ENCODE assay signal across 1 cellular context in genomic region chr9:107768224-107768623, GRCh38.
TF ChIP-seq lines count a peak whose summit lies in the region.

No MANE protein-coding gene starts in this region.

TF ChIP-seq in GM23338, 12 proteins besides CTCF, POLR2A, EP300 and RAD21 (continued from another document):
- TF ChIP-seq POLR2AphosphoS5 (IDR thresholded peaks at IDR 0.05; ENCODE audit: low read depth) (no peak), STAT1 (IDR thresholded peaks at IDR 0.05; ENCODE audit: unreplicated experiment) (no peak), ZNF331 (CRISPR knock-in tag; IDR thresholded peaks at IDR 0.05; ENCODE audit: low read depth) (no peak), NANOG (IDR thresholded peaks at IDR 0.05; ENCODE audit: borderline replicate concordance) (no peak), EZH2 (IDR thresholded peaks at IDR 0.05; ENCODE audit: low read depth, unreplicated experiment) (no peak), ETS1 (IDR thresholded peaks at IDR 0.05) (no peak), CREB1 (CRISPR knock-in tag; IDR thresholded peaks at IDR 0.05; ENCODE audit: low read depth) (no peak)
- TF ChIP-seq, protein P1, sequence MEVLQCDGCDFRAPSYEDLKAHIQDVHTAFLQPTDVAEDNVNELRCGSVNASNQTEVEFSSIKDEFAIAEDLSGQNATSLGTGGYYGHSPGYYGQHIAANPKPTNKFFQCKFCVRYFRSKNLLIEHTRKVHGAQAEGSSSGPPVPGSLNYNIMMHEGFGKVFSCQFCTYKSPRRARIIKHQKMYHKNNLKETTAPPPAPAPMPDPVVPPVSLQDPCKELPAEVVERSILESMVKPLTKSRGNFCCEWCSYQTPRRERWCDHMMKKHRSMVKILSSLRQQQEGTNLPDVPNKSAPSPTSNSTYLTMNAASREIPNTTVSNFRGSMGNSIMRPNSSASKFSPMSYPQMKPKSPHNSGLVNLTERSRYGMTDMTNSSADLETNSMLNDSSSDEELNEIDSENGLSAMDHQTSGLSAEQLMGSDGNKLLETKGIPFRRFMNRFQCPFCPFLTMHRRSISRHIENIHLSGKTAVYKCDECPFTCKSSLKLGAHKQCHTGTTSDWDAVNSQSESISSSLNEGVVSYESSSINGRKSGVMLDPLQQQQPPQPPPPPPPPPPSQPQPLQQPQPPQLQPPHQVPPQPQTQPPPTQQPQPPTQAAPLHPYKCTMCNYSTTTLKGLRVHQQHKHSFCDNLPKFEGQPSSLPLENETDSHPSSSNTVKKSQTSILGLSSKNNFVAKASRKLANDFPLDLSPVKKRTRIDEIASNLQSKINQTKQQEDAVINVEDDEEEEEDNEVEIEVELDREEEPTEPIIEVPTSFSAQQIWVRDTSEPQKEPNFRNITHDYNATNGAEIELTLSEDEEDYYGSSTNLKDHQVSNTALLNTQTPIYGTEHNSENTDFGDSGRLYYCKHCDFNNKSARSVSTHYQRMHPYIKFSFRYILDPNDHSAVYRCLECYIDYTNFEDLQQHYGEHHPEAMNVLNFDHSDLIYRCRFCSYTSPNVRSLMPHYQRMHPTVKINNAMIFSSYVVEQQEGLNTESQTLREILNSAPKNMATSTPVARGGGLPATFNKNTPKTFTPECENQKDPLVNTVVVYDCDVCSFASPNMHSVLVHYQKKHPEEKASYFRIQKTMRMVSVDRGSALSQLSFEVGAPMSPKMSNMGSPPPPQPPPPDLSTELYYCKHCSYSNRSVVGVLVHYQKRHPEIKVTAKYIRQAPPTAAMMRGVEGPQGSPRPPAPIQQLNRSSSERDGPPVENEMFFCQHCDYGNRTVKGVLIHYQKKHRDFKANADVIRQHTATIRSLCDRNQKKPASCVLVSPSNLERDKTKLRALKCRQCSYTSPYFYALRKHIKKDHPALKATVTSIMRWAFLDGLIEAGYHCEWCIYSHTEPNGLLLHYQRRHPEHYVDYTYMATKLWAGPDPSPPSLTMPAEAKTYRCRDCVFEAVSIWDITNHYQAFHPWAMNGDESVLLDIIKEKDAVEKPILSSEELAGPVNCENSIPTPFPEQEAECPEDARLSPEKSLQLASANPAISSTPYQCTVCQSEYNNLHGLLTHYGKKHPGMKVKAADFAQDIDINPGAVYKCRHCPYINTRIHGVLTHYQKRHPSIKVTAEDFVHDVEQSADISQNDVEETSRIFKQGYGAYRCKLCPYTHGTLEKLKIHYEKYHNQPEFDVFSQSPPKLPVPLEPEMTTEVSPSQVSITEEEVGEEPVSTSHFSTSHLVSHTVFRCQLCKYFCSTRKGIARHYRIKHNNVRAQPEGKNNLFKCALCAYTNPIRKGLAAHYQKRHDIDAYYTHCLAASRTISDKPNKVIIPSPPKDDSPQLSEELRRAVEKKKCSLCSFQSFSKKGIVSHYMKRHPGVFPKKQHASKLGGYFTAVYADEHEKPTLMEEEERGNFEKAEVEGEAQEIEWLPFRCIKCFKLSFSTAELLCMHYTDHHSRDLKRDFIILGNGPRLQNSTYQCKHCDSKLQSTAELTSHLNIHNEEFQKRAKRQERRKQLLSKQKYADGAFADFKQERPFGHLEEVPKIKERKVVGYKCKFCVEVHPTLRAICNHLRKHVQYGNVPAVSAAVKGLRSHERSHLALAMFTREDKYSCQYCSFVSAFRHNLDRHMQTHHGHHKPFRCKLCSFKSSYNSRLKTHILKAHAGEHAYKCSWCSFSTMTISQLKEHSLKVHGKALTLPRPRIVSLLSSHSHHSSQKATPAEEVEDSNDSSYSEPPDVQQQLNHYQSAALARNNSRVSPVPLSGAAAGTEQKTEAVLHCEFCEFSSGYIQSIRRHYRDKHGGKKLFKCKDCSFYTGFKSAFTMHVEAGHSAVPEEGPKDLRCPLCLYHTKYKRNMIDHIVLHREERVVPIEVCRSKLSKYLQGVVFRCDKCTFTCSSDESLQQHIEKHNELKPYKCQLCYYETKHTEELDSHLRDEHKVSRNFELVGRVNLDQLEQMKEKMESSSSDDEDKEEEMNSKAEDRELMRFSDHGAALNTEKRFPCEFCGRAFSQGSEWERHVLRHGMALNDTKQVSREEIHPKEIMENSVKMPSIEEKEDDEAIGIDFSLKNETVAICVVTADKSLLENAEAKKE (CRISPR knock-in tag; IDR thresholded peaks at IDR 0.05), result no peak
